In genomic region chr16:58850627-58851024, GRCh38 we compare ENCODE assay signal across 25 cellular contexts.
"Had no signal": no experiment of that assay in that cellular context is flagged by ENCODE, and none has a peak within 500 bp of the region (broad histone marks: within the 10 kb centered on the region; RNA-seq: fewer than 3 reads in every experiment).

No MANE protein-coding gene starts in this region.

- H3K9ac ChIP-seq: parathyroid adenoma had no signal

- H3K79me2 ChIP-seq: parathyroid adenoma had no signal

- H3K27me3 Mint-ChIP-seq: dendritic cell treated with granulocyte-macrophage colony-stimulating factor and Interleukin-4, amounts not matched to agents 40 ng/mL and 50 ng/mL, for 4 days had no signal

- H3K4me1 ChIP-seq: colonic mucosa, esophagus squamous epithelium, left lung, parathyroid adenoma, stomach, testis, tibial artery, upper lobe of left lung had no signal

- H3K36me3 ChIP-seq: colonic mucosa, esophagus squamous epithelium, heart right ventricle, left lung, right lobe of liver, stomach, tibial artery, upper lobe of left lung had no signal

- H3K36me3 Mint-ChIP-seq: naive thymus-derived CD8-positive, alpha-beta T cell had no signal

- H3K9me3 ChIP-seq: colonic mucosa, esophagus squamous epithelium, heart right ventricle, left lung, right lobe of liver, stomach, testis, tibial artery, upper lobe of left lung had no signal

- H3K27me3 ChIP-seq: colonic mucosa, esophagus squamous epithelium, left lung, right lobe of liver, stomach, testis, tibial artery, upper lobe of left lung had no signal

- H3K27ac ChIP-seq: colonic mucosa, esophagus squamous epithelium, heart right ventricle, left lung, parathyroid adenoma, right lobe of liver, stomach, testis, tibial artery, upper lobe of left lung had no signal

- DNase-seq: colonic mucosa; effector CD8-positive, alpha-beta T cell; esophagus squamous epithelium; glutamatergic neuron; heart right ventricle; hippocampal formation; left cardiac atrium; left lung; naive thymus-derived CD8-positive, alpha-beta T cell; nephron progenitor cell; occipital lobe; right lobe of liver; small intestine; stimulated activated CD4-positive, alpha-beta T cell treated with anti-CD3 and anti-CD28 coated beads, Interleukin-12 subunit alpha, Interleukin-12 subunit beta, amount 100 ng/mL, for 4 hours; stimulated activated CD4-positive, alpha-beta T cell treated with anti-CD3 and anti-CD28 coated beads, Interleukin-1b, Interleukin-23, amount 100 ng/mL, for 48 hours; stimulated activated CD4-positive, alpha-beta T cell treated with anti-CD3 and anti-CD28 coated beads, Interleukin-4, amount 100 ng/mL, for 1 hour; stimulated activated CD8-positive, alpha-beta memory T cell treated with anti-CD3 and anti-CD28 coated beads, Interleukin-4, amount 100 ng/mL, for 48 hours; stimulated activated naive CD4-positive, alpha-beta T cell; stomach; testis; tibial artery; upper lobe of left lung had no signal

- H2AFZ ChIP-seq: parathyroid adenoma had no signal

- H3K27ac Mint-ChIP-seq: dendritic cell treated with granulocyte-macrophage colony-stimulating factor and Interleukin-4, amounts not matched to agents 40 ng/mL and 50 ng/mL, for 4 days; naive thymus-derived CD8-positive, alpha-beta T cell; nephron progenitor cell; progenitor cell of endocrine pancreas had no signal

- ATAC-seq: heart right ventricle; left cardiac atrium; left lung; naive thymus-derived CD8-positive, alpha-beta T cell; right lobe of liver had no signal

- H3K4me3 ChIP-seq: colonic mucosa, esophagus squamous epithelium, heart right ventricle, left lung, right lobe of liver, stomach, testis, tibial artery, upper lobe of left lung had no signal

- H3K4me3 Mint-ChIP-seq: dendritic cell treated with granulocyte-macrophage colony-stimulating factor and Interleukin-4, amounts not matched to agents 40 ng/mL and 50 ng/mL, for 4 days; naive thymus-derived CD8-positive, alpha-beta T cell; nephron progenitor cell had no signal

- H3K9me3 Mint-ChIP-seq: dendritic cell treated with granulocyte-macrophage colony-stimulating factor and Interleukin-4, amounts not matched to agents 40 ng/mL and 50 ng/mL, for 4 days had no signal
